Comparison of ENCODE assay signal across 25 cellular contexts in the genomic region with DNA sequence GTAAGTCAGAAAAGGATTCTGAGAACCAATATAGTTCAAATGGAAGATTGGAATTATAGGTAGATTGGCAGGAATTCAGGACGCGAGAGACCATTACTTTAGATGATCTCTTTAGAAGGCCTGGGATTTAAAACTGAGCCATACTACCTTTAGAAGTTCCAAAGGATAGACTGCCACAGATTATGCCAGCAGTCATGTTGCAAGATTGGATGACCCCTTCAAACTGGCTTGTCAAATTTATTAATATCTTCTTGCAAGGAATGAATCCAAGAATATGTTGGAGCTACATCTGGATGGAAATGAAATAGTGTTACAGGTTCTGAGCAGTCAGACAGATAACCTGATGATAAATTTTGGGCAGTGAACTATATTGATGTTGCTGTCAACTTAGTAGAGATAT.
"Had no signal": no experiment of that assay in that cellular context is flagged by ENCODE, and none has a peak within 500 bp of the region (broad histone marks: within the 10 kb centered on the region; RNA-seq: fewer than 3 reads in every experiment).

No MANE protein-coding gene starts in this region.

- H3K4me3 ChIP-seq: body of pancreas, esophagus muscularis mucosa, gastroesophageal sphincter had no signal

- H3K9me3 ChIP-seq: body of pancreas, esophagus muscularis mucosa, gastroesophageal sphincter had no signal

- H3K36me3 ChIP-seq: esophagus muscularis mucosa, gastroesophageal sphincter had no signal

- H3K27me3 Mint-ChIP-seq: activated CD4-positive, alpha-beta memory T cell treated with anti-CD3 and anti-CD28 coated beads for 36 hours; activated CD4-positive, alpha-beta T cell treated with anti-CD3 and anti-CD28 coated beads for 36 hours; activated CD4-positive, alpha-beta T cell treated with anti-CD3 and anti-CD28 coated beads, Interleukin-2, amount 10 ng/mL, durations not matched to agents 24 days and 14 days; activated naive CD4-positive, alpha-beta T cell treated with anti-CD3 and anti-CD28 coated beads, Interleukin-2, amount 10 ng/mL, durations not matched to agents 7 days and 5 days; activated naive CD8-positive, alpha-beta T cell treated with anti-CD3 and anti-CD28 coated beads, Interleukin-2, amount 10 ng/mL, durations not matched to agents 7 days and 5 days; effector memory CD8-positive, alpha-beta T cell had no signal

- H3K9me3 Mint-ChIP-seq: activated CD4-positive, alpha-beta memory T cell treated with anti-CD3 and anti-CD28 coated beads for 36 hours; activated naive CD4-positive, alpha-beta T cell treated with anti-CD3 and anti-CD28 coated beads, Interleukin-2, amount 10 ng/mL, durations not matched to agents 7 days and 5 days; activated naive CD4-positive, alpha-beta T cell treated with anti-CD3 and anti-CD28 coated beads, Interleukin-2, amount 50 U/mL, for 72 hours; activated T-cell treated with anti-CD3 and anti-CD28 coated beads, Interleukin-2, amount 50 U/mL, for 4 hours; effector memory CD8-positive, alpha-beta T cell had no signal

- H3K27ac ChIP-seq: body of pancreas, esophagus muscularis mucosa, foreskin keratinocyte, gastroesophageal sphincter had no signal

- H3K27ac Mint-ChIP-seq: activated CD4-positive, alpha-beta memory T cell treated with anti-CD3 and anti-CD28 coated beads for 36 hours; activated CD4-positive, alpha-beta T cell treated with anti-CD3 and anti-CD28 coated beads for 36 hours; activated CD4-positive, alpha-beta T cell treated with anti-CD3 and anti-CD28 coated beads, Interleukin-2, amount 10 ng/mL, durations not matched to agents 24 days and 14 days; activated naive CD4-positive, alpha-beta T cell treated with anti-CD3 and anti-CD28 coated beads, Interleukin-2, amount 10 ng/mL, durations not matched to agents 7 days and 5 days; activated naive CD4-positive, alpha-beta T cell treated with anti-CD3 and anti-CD28 coated beads, Interleukin-2, amount 50 U/mL, for 72 hours; activated naive CD8-positive, alpha-beta T cell treated with anti-CD3 and anti-CD28 coated beads, Interleukin-2, amount 10 ng/mL, durations not matched to agents 7 days and 5 days; effector memory CD8-positive, alpha-beta T cell had no signal

- ATAC-seq: activated CD4-positive, alpha-beta T cell treated with anti-CD3 and anti-CD28 coated beads for 36 hours; activated naive CD4-positive, alpha-beta T cell treated with anti-CD3 and anti-CD28 coated beads, Interleukin-2, amount 50 U/mL, for 72 hours; activated T-cell treated with anti-CD3 and anti-CD28 coated beads, Interleukin-2, amount 50 U/mL, for 4 hours; body of pancreas; effector memory CD8-positive, alpha-beta T cell; foreskin keratinocyte; gastroesophageal sphincter had no signal

- H3K4me3 Mint-ChIP-seq: activated CD4-positive, alpha-beta memory T cell treated with anti-CD3 and anti-CD28 coated beads for 36 hours; activated CD4-positive, alpha-beta T cell treated with anti-CD3 and anti-CD28 coated beads for 36 hours; activated CD4-positive, alpha-beta T cell treated with anti-CD3 and anti-CD28 coated beads, Interleukin-2, amount 10 ng/mL, durations not matched to agents 24 days and 14 days; activated naive CD4-positive, alpha-beta T cell treated with anti-CD3 and anti-CD28 coated beads, Interleukin-2, amount 10 ng/mL, durations not matched to agents 7 days and 5 days; activated naive CD8-positive, alpha-beta T cell treated with anti-CD3 and anti-CD28 coated beads, Interleukin-2, amount 10 ng/mL, durations not matched to agents 7 days and 5 days; activated T-cell treated with anti-CD3 and anti-CD28 coated beads, Interleukin-2, amount 50 U/mL, for 4 hours; effector memory CD8-positive, alpha-beta T cell had no signal

- H3K27me3 ChIP-seq: body of pancreas, esophagus muscularis mucosa, foreskin keratinocyte, gastroesophageal sphincter had no signal

- DNase-seq: activated CD4-positive, alpha-beta memory T cell treated with anti-CD3 and anti-CD28 coated beads for 36 hours; activated CD4-positive, alpha-beta T cell treated with anti-CD3 and anti-CD28 coated beads for 36 hours; activated CD4-positive, alpha-beta T cell treated with anti-CD3 and anti-CD28 coated beads, Interleukin-2, amount 10 ng/mL, durations not matched to agents 24 days and 14 days; activated CD4-positive, CD25-positive, alpha-beta regulatory T cell; activated CD4-positive, CD25-positive, alpha-beta regulatory T cell treated with anti-CD3 and anti-CD28 coated beads, Interleukin-2, amount 50 U/mL, for 72 hours; activated CD8-positive, alpha-beta memory T cell treated with anti-CD3 and anti-CD28 coated beads for 24 hours; activated gamma-delta T cell; activated naive CD4-positive, alpha-beta T cell; activated naive CD4-positive, alpha-beta T cell treated with anti-CD3 and anti-CD28 coated beads, Interleukin-2, amount 10 ng/mL, durations not matched to agents 7 days and 5 days; activated naive CD8-positive, alpha-beta T cell treated with anti-CD3 and anti-CD28 coated beads, Interleukin-2, amount 10 ng/mL, durations not matched to agents 7 days and 5 days; activated T-cell treated with anti-CD3 and anti-CD28 coated beads, Interleukin-2, amount 50 U/mL, for 4 hours; amniotic stem cell; aorta; body of pancreas; caudate nucleus; cortex of kidney; dermis blood vessel endothelial cell; effector CD4-positive, alpha-beta T cell; effector memory CD8-positive, alpha-beta T cell; erythroblast; foreskin keratinocyte; T-helper 2 cell had no signal
